In the genomic region with DNA sequence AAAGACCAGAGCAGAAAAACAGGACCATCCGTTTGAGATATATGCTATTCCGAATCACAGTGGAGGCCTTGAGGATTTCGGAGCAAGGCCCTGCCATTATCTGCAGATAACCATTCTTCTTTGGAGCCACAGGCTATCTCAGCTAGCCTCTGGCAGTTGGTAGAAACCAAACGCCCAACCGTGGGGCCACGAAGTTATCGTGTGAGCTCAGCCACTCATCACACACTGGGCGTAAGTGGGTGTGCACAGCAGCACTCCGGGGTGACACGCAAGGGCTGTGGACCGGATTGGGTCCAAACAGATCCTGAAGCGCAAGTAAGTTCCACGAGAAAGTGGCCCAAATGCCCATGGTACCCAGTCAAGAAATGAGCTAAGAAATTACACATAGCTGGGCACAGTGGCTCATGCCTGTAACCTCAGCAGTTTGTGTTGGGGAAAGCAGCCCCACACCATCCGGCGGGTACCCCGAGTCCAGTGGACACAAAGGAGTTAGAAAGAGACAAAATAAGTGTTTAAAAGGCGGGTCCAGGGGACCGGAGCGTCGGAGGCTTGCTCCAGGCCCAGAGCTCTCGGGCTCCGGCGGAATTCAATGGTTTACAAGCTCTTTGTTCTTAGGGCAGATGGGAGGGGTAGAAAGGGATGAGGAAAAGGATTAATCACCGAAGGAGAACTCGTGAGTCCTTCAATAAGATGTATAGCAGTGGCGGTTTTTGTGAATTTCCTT, we compare ENCODE assay signal across 25 cellular contexts.
DNase-seq lines count a peak whose midpoint lies in the region; ATAC-seq and TF ChIP-seq lines count a peak whose summit lies in the region.
"Had no signal": no experiment of that assay in that cellular context is flagged by ENCODE, and none has a peak within 500 bp of the region (broad histone marks: within the 10 kb centered on the region; RNA-seq: fewer than 3 reads in every experiment).

No MANE protein-coding gene starts in this region.

- H3K36me3 ChIP-seq in colonic mucosa = no peaks in the 10 kb centered on the region
- H3K36me3 ChIP-seq in mesodermal cell (ENCODE audit: control insufficient read depth, insufficient read depth, low read length) = peaks cover 24% of the 10 kb centered on the region

- intact Hi-C loops in colonic mucosa (cut with DNase I) = no loop called here

- H3K9me3 ChIP-seq in colonic mucosa (no peaks in the 10 kb centered on the region), mesodermal cell (ENCODE audit: control insufficient read depth, low read length) (peaks cover 6% of the 10 kb centered on the region)

- H3K4me3 Mint-ChIP-seq in progenitor cell of endocrine pancreas (ENCODE audit: low read depth) (no peak overlapping the region), WTC11 (no peak overlapping the region)
- H3K4me3 Mint-ChIP-seq: CD8-positive, alpha-beta T cell had no signal

- TF ChIP-seq CTCF in colonic mucosa (IDR thresholded peaks at IDR 0.05) = no peak
- no peak for TF ChIP-seq CTCF in progenitor cell of endocrine pancreas (IDR thresholded peaks at IDR 0.05; ENCODE audit: unreplicated experiment)
- no peak for TF ChIP-seq CTCF in WTC11 (IDR thresholded peaks at IDR 0.05)

- H3K4me1 ChIP-seq in colonic mucosa (no peaks in the 10 kb centered on the region), mesodermal cell (ENCODE audit: control insufficient read depth, insufficient read depth, low read length, poor library complexity, severe bottlenecking) (peaks cover 9% of the 10 kb centered on the region)

- DNase-seq in ELF-1 (ENCODE audit: low read depth, low spot score) (peak; percentile 23), colonic mucosa (peak; percentile 10), progenitor cell of endocrine pancreas (ENCODE audit: low spot score, unreplicated experiment) (no peak), WTC11 (ENCODE audit: low spot score) (no peak), kidney tubule cell (ENCODE audit: low spot score) (no peak)
- DNase-seq: AML-193; C1 segment of cervical spinal cord; Calu3; CD8-positive, alpha-beta T cell; DMS153; GDM1; GOT3; NCI-H1105; NCI-H146; NCI-H2029 treated with DMSO at 0.1 percent for 48 hours; NCI-H345; NCI-H524; NCI-H774; NK-92 treated with Interleukin-12 subunit alpha and Interleukin-12 subunit beta, amount 100 ng/mL, for 24 hours had no signal

- peak overlapping the region; percentile 37 for H3K27ac Mint-ChIP-seq in progenitor cell of endocrine pancreas
- H3K27ac Mint-ChIP-seq in WTC11 = no peak overlapping the region
- H3K27ac Mint-ChIP-seq: CD8-positive, alpha-beta T cell had no signal

- WGBS in mesodermal cell (ENCODE audit: insufficient coverage in 2 of 2), 2 experiments = 87% methylated on average over 22 to 26 of the region's 26 CpGs

- H3K9me3 Mint-ChIP-seq in progenitor cell of endocrine pancreas (ENCODE audit: low read depth) (peaks cover 37% of the 10 kb centered on the region), WTC11 (0 out of 2 replicates have a peak, but pooled peaks cover 4% of the 10 kb centered on the region)

- peaks cover 20% of the 10 kb centered on the region for H3K36me3 Mint-ChIP-seq in progenitor cell of endocrine pancreas (ENCODE audit: insufficient read depth)
- peaks cover 8% of the 10 kb centered on the region; the same call in 1 of the 2 replicates for H3K36me3 Mint-ChIP-seq in WTC11
- H3K36me3 Mint-ChIP-seq: CD8-positive, alpha-beta T cell had no signal

- H3K27ac ChIP-seq in colonic mucosa (no peak overlapping the region), mesodermal cell (ENCODE audit: low read depth, low read length, severe bottlenecking) (peak overlapping the region; percentile 29)

- no peaks in the 10 kb centered on the region for H3K27me3 ChIP-seq in colonic mucosa

- POLR2A ChIA-PET in WTC11 (lab: Charles Lee) = interaction anchor here (0.8 kb wide), 1 partner anchor 15 kb away, joined by 3 read pairs; no protein-coding TSS in a partner anchor

- CTCF ChIA-PET in WTC11 (lab: Charles Lee) = interaction anchor here (1.4 kb wide), 1 partner anchor 39 kb away, joined by 6 read pairs; no protein-coding TSS in a partner anchor

- ATAC-seq in WTC11 = no peak
- no peak for ATAC-seq in GM18858 (IDR thresholded peaks at IDR 0.05; ENCODE audit: unreplicated experiment)
- ATAC-seq: CD8-positive, alpha-beta T cell; HepG2; K562; Panc1; SK-N-SH treated with all-trans-retinoic acid at 6 μM for 48 hours had no signal

- H3K4me3 ChIP-seq in colonic mucosa (no peak overlapping the region), mesodermal cell (ENCODE audit: extremely low read depth, insufficient read depth, low read length, poor library complexity, severe bottlenecking) (no peak overlapping the region)
- H3K4me3 ChIP-seq: K562 had no signal

- H3K9ac ChIP-seq in colonic mucosa (ENCODE audit: low read depth in 2 of 2, low read length in 2 of 2) = no peak overlapping the region

- H3K27me3 Mint-ChIP-seq in progenitor cell of endocrine pancreas (no peaks in the 10 kb centered on the region), WTC11 (ENCODE audit: low read depth) (no peaks in the 10 kb centered on the region)

- H3K4me1 Mint-ChIP-seq in progenitor cell of endocrine pancreas (ENCODE audit: low read depth) = no peaks in the 10 kb centered on the region
- H3K4me1 Mint-ChIP-seq in WTC11 = peaks cover 7% of the 10 kb centered on the region; the same call in 1 of the 2 replicates

TF ChIP-seq in WTC11, 78 proteins besides CTCF, POLR2A, EP300 and RAD21 (continues in another document):
- TF ChIP-seq, protein P1, sequence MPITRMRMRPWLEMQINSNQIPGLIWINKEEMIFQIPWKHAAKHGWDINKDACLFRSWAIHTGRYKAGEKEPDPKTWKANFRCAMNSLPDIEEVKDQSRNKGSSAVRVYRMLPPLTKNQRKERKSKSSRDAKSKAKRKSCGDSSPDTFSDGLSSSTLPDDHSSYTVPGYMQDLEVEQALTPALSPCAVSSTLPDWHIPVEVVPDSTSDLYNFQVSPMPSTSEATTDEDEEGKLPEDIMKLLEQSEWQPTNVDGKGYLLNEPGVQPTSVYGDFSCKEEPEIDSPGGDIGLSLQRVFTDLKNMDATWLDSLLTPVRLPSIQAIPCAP (CRISPR knock-in tag; IDR thresholded peaks at IDR 0.05) = no peak
- TF ChIP-seq MXD4 (CRISPR knock-in tag; IDR thresholded peaks at IDR 0.05; ENCODE audit: borderline replicate concordance) = no peak
- TF ChIP-seq, protein P2, sequence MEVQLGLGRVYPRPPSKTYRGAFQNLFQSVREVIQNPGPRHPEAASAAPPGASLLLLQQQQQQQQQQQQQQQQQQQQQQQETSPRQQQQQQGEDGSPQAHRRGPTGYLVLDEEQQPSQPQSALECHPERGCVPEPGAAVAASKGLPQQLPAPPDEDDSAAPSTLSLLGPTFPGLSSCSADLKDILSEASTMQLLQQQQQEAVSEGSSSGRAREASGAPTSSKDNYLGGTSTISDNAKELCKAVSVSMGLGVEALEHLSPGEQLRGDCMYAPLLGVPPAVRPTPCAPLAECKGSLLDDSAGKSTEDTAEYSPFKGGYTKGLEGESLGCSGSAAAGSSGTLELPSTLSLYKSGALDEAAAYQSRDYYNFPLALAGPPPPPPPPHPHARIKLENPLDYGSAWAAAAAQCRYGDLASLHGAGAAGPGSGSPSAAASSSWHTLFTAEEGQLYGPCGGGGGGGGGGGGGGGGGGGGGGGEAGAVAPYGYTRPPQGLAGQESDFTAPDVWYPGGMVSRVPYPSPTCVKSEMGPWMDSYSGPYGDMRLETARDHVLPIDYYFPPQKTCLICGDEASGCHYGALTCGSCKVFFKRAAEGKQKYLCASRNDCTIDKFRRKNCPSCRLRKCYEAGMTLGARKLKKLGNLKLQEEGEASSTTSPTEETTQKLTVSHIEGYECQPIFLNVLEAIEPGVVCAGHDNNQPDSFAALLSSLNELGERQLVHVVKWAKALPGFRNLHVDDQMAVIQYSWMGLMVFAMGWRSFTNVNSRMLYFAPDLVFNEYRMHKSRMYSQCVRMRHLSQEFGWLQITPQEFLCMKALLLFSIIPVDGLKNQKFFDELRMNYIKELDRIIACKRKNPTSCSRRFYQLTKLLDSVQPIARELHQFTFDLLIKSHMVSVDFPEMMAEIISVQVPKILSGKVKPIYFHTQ (CRISPR knock-in tag; IDR thresholded peaks at IDR 0.05) = no peak
- TF ChIP-seq KAT7 (CRISPR knock-in tag; IDR thresholded peaks at IDR 0.05; ENCODE audit: borderline replicate concordance) = no peak
- TF ChIP-seq, protein P3, sequence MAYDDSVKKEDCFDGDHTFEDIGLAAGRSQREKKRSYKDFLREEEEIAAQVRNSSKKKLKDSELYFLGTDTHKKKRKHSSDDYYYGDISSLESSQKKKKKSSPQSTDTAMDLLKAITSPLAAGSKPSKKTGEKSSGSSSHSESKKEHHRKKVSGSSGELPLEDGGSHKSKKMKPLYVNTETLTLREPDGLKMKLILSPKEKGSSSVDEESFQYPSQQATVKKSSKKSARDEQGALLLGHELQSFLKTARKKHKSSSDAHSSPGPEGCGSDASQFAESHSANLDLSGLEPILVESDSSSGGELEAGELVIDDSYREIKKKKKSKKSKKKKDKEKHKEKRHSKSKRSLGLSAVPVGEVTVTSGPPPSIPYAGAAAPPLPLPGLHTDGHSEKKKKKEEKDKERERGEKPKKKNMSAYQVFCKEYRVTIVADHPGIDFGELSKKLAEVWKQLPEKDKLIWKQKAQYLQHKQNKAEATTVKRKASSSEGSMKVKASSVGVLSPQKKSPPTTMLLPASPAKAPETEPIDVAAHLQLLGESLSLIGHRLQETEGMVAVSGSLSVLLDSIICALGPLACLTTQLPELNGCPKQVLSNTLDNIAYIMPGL (CRISPR knock-in tag; IDR thresholded peaks at IDR 0.05) = no peak
- TF ChIP-seq ELF4 (CRISPR knock-in tag; IDR thresholded peaks at IDR 0.05; ENCODE audit: low read depth) = no peak
- no peak for TF ChIP-seq ZNF317 (CRISPR knock-in tag; IDR thresholded peaks at IDR 0.05; ENCODE audit: borderline replicate concordance, low read depth)

Comparison
In these comparisons a context has a peak if more than half of its experiments do, and no peak if none do; other contexts are left out.
1. DNase-seq: peak in ELF-1 (single experiment) and colonic mucosa (single experiment); none in progenitor cell of endocrine pancreas (single experiment), WTC11 (single experiment) and kidney tubule cell (single experiment).